In the genomic region with DNA sequence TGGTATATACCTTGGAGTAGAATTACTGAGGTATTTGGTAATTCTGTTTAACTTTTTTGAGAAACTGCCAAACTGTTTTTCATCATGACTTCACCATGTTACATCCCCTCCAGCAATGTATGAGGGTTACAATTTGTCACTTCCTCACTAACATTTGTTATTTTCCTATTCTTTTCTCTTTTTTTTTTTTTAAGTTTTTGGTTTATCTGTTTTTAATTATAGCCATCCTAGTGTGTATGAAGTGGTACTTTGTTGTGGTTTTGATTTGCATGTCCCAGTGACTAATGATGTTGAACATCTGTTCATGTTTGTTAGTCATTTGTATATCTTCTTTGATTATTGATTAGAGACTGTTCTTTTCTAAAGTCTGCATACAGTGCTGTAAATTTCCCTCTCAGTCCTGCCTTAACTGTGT, we compare ENCODE assay signal across 8 cellular contexts.
A peak's percentile ranks its signal among the peaks of the same experiment; 100 is the strongest.
DNase-seq lines count a peak whose midpoint lies in the region; ATAC-seq, FAIRE-seq and TF ChIP-seq lines count a peak whose summit lies in the region.

No MANE protein-coding gene starts in this region.

- peak in 3 of 5 donors; percentile 4 to 8 (median 6) for DNase-seq in CD4-positive, alpha-beta memory T cell
- DNase-seq in GM12878 (ENCODE audit: low read depth, low spot score) (peak; percentile 66), NCI-H748 treated with DMSO at 0.1 percent for 48 hours (lab: John Stamatoyannopoulos, UW) (no peak), NCI-H524 (lab: John Stamatoyannopoulos, UW) (no peak), GM13976 (ENCODE audit: low spot score) (no peak)

- FAIRE-seq in GM12878 (lab: Jason Lieb, UNC), result no peak

- peaks cover 0 to 11% (median 4%) of the 10 kb centered on the region in 8 donors for H3K9me3 Mint-ChIP-seq in CD4-positive, alpha-beta memory T cell

- H2AFZ ChIP-seq in GM12878 (ENCODE audit: control insufficient read depth, low read depth, low read length), result no peak overlapping the region

- peaks cover 45% of the 10 kb centered on the region for H3K79me2 ChIP-seq in GM12878 (ENCODE audit: control insufficient read depth, insufficient read depth, low read length)

- RAD21 ChIA-PET in GM12878 (lab: Charles Lee; ENCODE audit: unreplicated experiment), result no interaction called here

- peak overlapping the region; percentile 10; the same call in 1 of the 2 replicates for H3K4me2 ChIP-seq in GM12878 (ENCODE audit: control insufficient read depth, insufficient read depth)

- no peak overlapping the region for H3K9ac ChIP-seq in GM12878 (ENCODE audit: control insufficient read depth, insufficient read depth, low read length)

- BruUV-seq in GM12878 (replicated peaks; lab: Mats Ljungman, UMichigan), result no TSS peak

- no peak overlapping the region for H3K27ac ChIP-seq in CD4-positive, alpha-beta memory T cell (ENCODE audit: low read depth, low read length)
- peak overlapping the region; percentile 5 for H3K27ac ChIP-seq in GM12878 (ENCODE audit: control insufficient read depth, insufficient read depth)

- SMC1A ChIA-PET in GM12878 (lab: Charles Lee; ENCODE audit: uncharacterized antibody, unreplicated experiment), result no interaction called here

- intact Hi-C loops in CD4-positive, alpha-beta memory T cell (cut with micrococcal nuclease), result no loop called here
- intact Hi-C loops in GM12878 (cut with micrococcal nuclease; ENCODE audit: unreplicated experiment), result no loop called here

- no peaks in the 10 kb centered on the region for H3K9me3 ChIP-seq in CD4-positive, alpha-beta memory T cell (ENCODE audit: control insufficient read depth in 1 of 2, low read length in 2 of 2)
- peaks cover 9% of the 10 kb centered on the region for H3K9me3 ChIP-seq in GM12878 (replicated peaks; ENCODE audit: control insufficient read depth, insufficient read depth, low read length)

- no peak overlapping the region for H3K4me3 Mint-ChIP-seq in CD4-positive, alpha-beta memory T cell

- CTCF ChIA-PET in CD4-positive, alpha-beta memory T cell (lab: Charles Lee; ENCODE audit: partially characterized antibody), result no interaction called here
- CTCF ChIA-PET in GM12878 (lab: Yijun Ruan, JAX), result no interaction called here

- no peaks in the 10 kb centered on the region for H3K27me3 ChIP-seq in CD4-positive, alpha-beta memory T cell (ENCODE audit: insufficient read depth, low read length)
- H3K27me3 ChIP-seq in GM12878 (replicated peaks in 1 of 2; ENCODE audit: control insufficient read depth in 2 of 2, insufficient read depth in 2 of 2, low read length in 1 of 2), result no peaks in the 10 kb centered on the region

- H3K36me3 ChIP-seq in CD4-positive, alpha-beta memory T cell (ENCODE audit: insufficient read depth, low read length), result no peaks in the 10 kb centered on the region
- H3K36me3 ChIP-seq in GM12878 (ENCODE audit: control insufficient read depth in 2 of 2, insufficient read depth in 2 of 2, low read length in 1 of 2), result no peaks in the 10 kb centered on the region

- H3K27ac Mint-ChIP-seq in CD4-positive, alpha-beta memory T cell, result peak overlapping the region in 2 of 7 donors; percentile 28 to 54

- TF ChIP-seq CTCF in GM12878 (IDR thresholded peaks at IDR 0.05 in 2 of 3, conservative IDR thresholded peaks at IDR 0.05 in 1 of 3; ENCODE audit: control insufficient read depth in 2 of 3, extremely low read depth in 1 of 3, insufficient read depth in 1 of 3, low read depth in 3 of 3, low read length in 3 of 3) (no peak), GM13976 (IDR thresholded peaks at IDR 0.05; ENCODE audit: borderline replicate concordance, control extremely low read depth, extremely low read depth, insufficient read depth, missing control alignments) (no peak)

- 0 out of 4 replicates have a peak, but pooled peaks of 1 of the 2 experiments have one; percentile 40 for TF ChIP-seq EP300 in GM12878 (IDR thresholded peaks at IDR 0.05; ENCODE audit: borderline replicate concordance in 1 of 2, control insufficient read depth in 1 of 2, low read depth in 2 of 2, low read length in 2 of 2)

- ATAC-seq in GM19463 (IDR thresholded peaks at IDR 0.05; ENCODE audit: unreplicated experiment) (peak; percentile 45), HG03175 (IDR thresholded peaks at IDR 0.05; ENCODE audit: unreplicated experiment) (peak; percentile 40), GM12878 (peak; percentile 58), HG03025 (IDR thresholded peaks at IDR 0.05; ENCODE audit: low FRiP score, unreplicated experiment) (no peak)

- no peaks in the 10 kb centered on the region for H3K27me3 Mint-ChIP-seq in CD4-positive, alpha-beta memory T cell

- in situ Hi-C loops in GM12878 (cut with MboI) (no loop called here), GM13976 (cut with MboI; ENCODE audit: low sequenced_read_pairs, unreplicated experiment) (no loop called here)

- no peaks in the 10 kb centered on the region for H4K20me1 ChIP-seq in GM12878 (ENCODE audit: control insufficient read depth, insufficient read depth)

- peaks cover 4 to 13% of the 10 kb centered on the region in 2 donors for H3K36me3 Mint-ChIP-seq in CD4-positive, alpha-beta memory T cell

- H3K4me3 ChIP-seq in CD4-positive, alpha-beta memory T cell (ENCODE audit: low read length in 2 of 2), result no peak overlapping the region
- H3K4me3 ChIP-seq in GM12878, result no peak overlapping the region

- TF ChIP-seq RAD21 in GM12878 (IDR thresholded peaks at IDR 0.05; ENCODE audit: insufficient read depth, low read depth, low read length), result no peak

- peaks cover 22 to 34% (median 29%) of the 10 kb centered on the region in 4 donors for H3K4me1 Mint-ChIP-seq in CD4-positive, alpha-beta memory T cell

- TF ChIP-seq POLR2A in GM12878 (IDR thresholded peaks at IDR 0.05; ENCODE audit: low read depth, low read length), result no peak

- POLR2A ChIA-PET in CD4-positive, alpha-beta memory T cell (lab: Charles Lee; ENCODE audit: partially characterized antibody), result no interaction called here
- POLR2A ChIA-PET in GM12878 (lab: Charles Lee), result no interaction called here

- H3K4me1 ChIP-seq in CD4-positive, alpha-beta memory T cell (ENCODE audit: insufficient read depth, low read length), result peaks cover 6% of the 10 kb centered on the region
- peaks cover 30% of the 10 kb centered on the region for H3K4me1 ChIP-seq in GM12878 (ENCODE audit: control insufficient read depth, insufficient read depth, low read length)

TF ChIP-seq in GM12878, 131 proteins besides CTCF, POLR2A, EP300 and RAD21 (continues in another document):
- TF ChIP-seq BHLHE40 (IDR thresholded peaks at IDR 0.05; ENCODE audit: borderline replicate concordance in 1 of 2, low read depth in 2 of 2, low read length in 1 of 2) (0 out of 4 replicates have a peak, but pooled peaks of 1 of the 2 experiments have one; percentile 28), POU2F2 (IDR thresholded peaks at IDR 0.05; ENCODE audit: borderline replicate concordance, low read depth, low read length) (peak; percentile 87; the same call in 2 of the 3 replicates), NBN (IDR thresholded peaks at IDR 0.05) (peak; percentile 48; the same call in 1 of the 2 replicates), RUNX3 (IDR thresholded peaks at IDR 0.05; ENCODE audit: low read length) (peak; percentile 94), TBL1XR1 (IDR thresholded peaks at IDR 0.05; ENCODE audit: low read depth, low read length) (peak; percentile 46; the same call in 1 of the 2 replicates), ZSCAN29 (IDR thresholded peaks at IDR 0.05) (no peak), TCF7 (IDR thresholded peaks at IDR 0.05; ENCODE audit: borderline replicate concordance) (peak; percentile 91), HCFC1 (IDR thresholded peaks at IDR 0.05; ENCODE audit: low read length) (no peak), RBBP5 (conservative IDR thresholded peaks at IDR 0.05) (no peak)
- TF ChIP-seq, protein P1, sequence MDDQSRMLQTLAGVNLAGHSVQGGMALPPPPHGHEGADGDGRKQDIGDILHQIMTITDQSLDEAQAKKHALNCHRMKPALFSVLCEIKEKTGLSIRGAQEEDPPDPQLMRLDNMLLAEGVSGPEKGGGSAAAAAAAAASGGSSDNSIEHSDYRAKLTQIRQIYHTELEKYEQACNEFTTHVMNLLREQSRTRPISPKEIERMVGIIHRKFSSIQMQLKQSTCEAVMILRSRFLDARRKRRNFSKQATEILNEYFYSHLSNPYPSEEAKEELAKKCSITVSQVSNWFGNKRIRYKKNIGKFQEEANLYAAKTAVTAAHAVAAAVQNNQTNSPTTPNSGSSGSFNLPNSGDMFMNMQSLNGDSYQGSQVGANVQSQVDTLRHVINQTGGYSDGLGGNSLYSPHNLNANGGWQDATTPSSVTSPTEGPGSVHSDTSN (IDR thresholded peaks at IDR 0.05; ENCODE audit: insufficient replicate concordance, low read depth, low read length), result peak; percentile 4
- TF ChIP-seq, protein P2, sequence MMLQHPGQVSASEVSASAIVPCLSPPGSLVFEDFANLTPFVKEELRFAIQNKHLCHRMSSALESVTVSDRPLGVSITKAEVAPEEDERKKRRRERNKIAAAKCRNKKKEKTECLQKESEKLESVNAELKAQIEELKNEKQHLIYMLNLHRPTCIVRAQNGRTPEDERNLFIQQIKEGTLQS (IDR thresholded peaks at IDR 0.05; ENCODE audit: borderline replicate concordance, extremely low read depth, low read depth, low read length), result no peak
- TF ChIP-seq, protein P3, sequence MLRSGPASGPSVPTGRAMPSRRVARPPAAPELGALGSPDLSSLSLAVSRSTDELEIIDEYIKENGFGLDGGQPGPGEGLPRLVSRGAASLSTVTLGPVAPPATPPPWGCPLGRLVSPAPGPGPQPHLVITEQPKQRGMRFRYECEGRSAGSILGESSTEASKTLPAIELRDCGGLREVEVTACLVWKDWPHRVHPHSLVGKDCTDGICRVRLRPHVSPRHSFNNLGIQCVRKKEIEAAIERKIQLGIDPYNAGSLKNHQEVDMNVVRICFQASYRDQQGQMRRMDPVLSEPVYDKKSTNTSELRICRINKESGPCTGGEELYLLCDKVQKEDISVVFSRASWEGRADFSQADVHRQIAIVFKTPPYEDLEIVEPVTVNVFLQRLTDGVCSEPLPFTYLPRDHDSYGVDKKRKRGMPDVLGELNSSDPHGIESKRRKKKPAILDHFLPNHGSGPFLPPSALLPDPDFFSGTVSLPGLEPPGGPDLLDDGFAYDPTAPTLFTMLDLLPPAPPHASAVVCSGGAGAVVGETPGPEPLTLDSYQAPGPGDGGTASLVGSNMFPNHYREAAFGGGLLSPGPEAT (IDR thresholded peaks at IDR 0.05; ENCODE audit: low read depth), result 0 out of 2 replicates have a peak, but pooled peaks have one; percentile 26

Comparison
In these comparisons a context has a peak if more than half of its experiments do, and no peak if none do; other contexts are left out.
1. DNase-seq: peak in CD4-positive, alpha-beta memory T cell (3 of 5) and GM12878 (single experiment); none in NCI-H748 treated with DMSO at 0.1 percent for 48 hours (single experiment), NCI-H524 (0 of 2) and GM13976 (single experiment).